ENCODE assay signal across 1 cellular context in the genomic region with DNA sequence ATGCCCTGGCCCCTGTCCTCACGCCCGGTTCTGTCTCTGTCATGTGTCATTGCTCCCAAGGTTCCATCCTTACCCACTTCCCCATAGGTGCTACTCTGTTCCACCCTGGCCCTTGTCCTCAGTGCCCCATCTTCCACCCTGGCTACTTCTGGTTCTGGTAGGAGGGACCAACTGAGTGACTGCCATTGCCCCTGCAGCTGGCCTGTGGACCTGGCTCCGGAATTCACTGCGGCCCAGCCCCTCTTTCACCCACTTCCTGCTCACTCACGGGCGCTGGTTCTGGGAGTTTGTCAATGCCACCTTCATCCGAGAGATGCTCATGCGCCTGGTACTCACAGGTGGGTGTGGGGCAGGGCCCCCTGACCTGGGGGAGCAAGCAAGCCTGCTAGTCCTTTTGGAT.
TF ChIP-seq lines count a peak whose summit lies in the region.

No MANE protein-coding gene starts in this region.

TF ChIP-seq in K562, 482 proteins besides CTCF, POLR2A, EP300 and RAD21:
- no peak for TF ChIP-seq TEAD2 (tag; IDR thresholded peaks at IDR 0.05)
- TF ChIP-seq FOXJ3 (CRISPR knock-in tag; IDR thresholded peaks at IDR 0.05), result no peak
- no peak for TF ChIP-seq ETV6 (IDR thresholded peaks at IDR 0.05; ENCODE audit: borderline replicate concordance in 1 of 2, low read depth in 2 of 2, low read length in 1 of 2)
- no peak for TF ChIP-seq ETV6 (CRISPR knock-in tag; IDR thresholded peaks at IDR 0.05; ENCODE audit: borderline replicate concordance)
- TF ChIP-seq ETV5 (CRISPR knock-in tag; IDR thresholded peaks at IDR 0.05; ENCODE audit: low read depth), result no peak
- TF ChIP-seq SIX5 (IDR thresholded peaks at IDR 0.05; ENCODE audit: borderline replicate concordance in 1 of 2, insufficient read depth in 1 of 2, low read depth in 1 of 2, low read length in 2 of 2), result no peak
- TF ChIP-seq ZNF311 (CRISPR knock-in tag; IDR thresholded peaks at IDR 0.05), result no peak
- no peak for TF ChIP-seq ZKSCAN3 (CRISPR knock-in tag; IDR thresholded peaks at IDR 0.05)
- TF ChIP-seq CUX1 (CRISPR knock-in tag; IDR thresholded peaks at IDR 0.05), result no peak
